22 cellular contexts compared by ENCODE assay signal in genomic region chr4:12576409-12576808, GRCh38.
"Had no signal": no experiment of that assay in that cellular context is flagged by ENCODE, and none has a peak within 500 bp of the region (broad histone marks: within the 10 kb centered on the region; RNA-seq: fewer than 3 reads in every experiment).

No MANE protein-coding gene starts in this region.

- H3K4me1 ChIP-seq: left lung, right lobe of liver, stomach, testis, thyroid gland, upper lobe of left lung, vagina had no signal

- H3K27ac ChIP-seq: hepatocyte, left lung, ovary, right atrium auricular region, right lobe of liver, stomach, testis, thyroid gland, transverse colon, upper lobe of left lung, vagina had no signal

- DNase-seq: kidney glomerular epithelial cell; left cardiac atrium; mesendoderm; naive thymus-derived CD4-positive, alpha-beta T cell; ovary; right lobe of liver; stimulated activated CD4-positive, alpha-beta T cell treated with anti-CD3 and anti-CD28 coated beads, Interleukin-15, amount 100 ng/mL, for 24 hours; stimulated activated CD4-positive, alpha-beta T cell treated with anti-CD3 and anti-CD28 coated beads, Interleukin-2, amount 100 ng/mL, for 24 hours; stimulated activated CD4-positive, alpha-beta T cell treated with anti-CD3 and anti-CD28 coated beads, Interleukin-4, amount 100 ng/mL, for 1 hour; stimulated activated naive B cell treated with anti-CD40 and anti-IgM and Interleukin-4, amounts not matched to agents 10 μg/mL and 1 μg/mL and 100 μg/mL, for 72 hours; stimulated activated naive CD8-positive, alpha-beta T cell treated with anti-CD3 and anti-CD28 coated beads, Interleukin-15, Interleukin-2, amounts not matched to agents 100 U/mL and 50 U/mL, for 24 hours; stomach; testis; thyroid gland; transverse colon; upper lobe of left lung had no signal

- H3K27me3 ChIP-seq: hepatocyte, left lung, ovary, right atrium auricular region, right lobe of liver, stomach, testis, thyroid gland, transverse colon, upper lobe of left lung, vagina had no signal

- H3K36me3 ChIP-seq: left lung, ovary, right atrium auricular region, right lobe of liver, stomach, thyroid gland, transverse colon, upper lobe of left lung, vagina had no signal

- H3K9me3 ChIP-seq: left lung, ovary, right atrium auricular region, right lobe of liver, stomach, testis, thyroid gland, transverse colon, upper lobe of left lung, vagina had no signal

- H3K4me3 ChIP-seq: hepatocyte, left lung, lung, ovary, right atrium auricular region, right lobe of liver, smooth muscle cell, stomach, testis, thyroid gland, transverse colon, upper lobe of left lung, vagina had no signal
